In the genomic region with DNA sequence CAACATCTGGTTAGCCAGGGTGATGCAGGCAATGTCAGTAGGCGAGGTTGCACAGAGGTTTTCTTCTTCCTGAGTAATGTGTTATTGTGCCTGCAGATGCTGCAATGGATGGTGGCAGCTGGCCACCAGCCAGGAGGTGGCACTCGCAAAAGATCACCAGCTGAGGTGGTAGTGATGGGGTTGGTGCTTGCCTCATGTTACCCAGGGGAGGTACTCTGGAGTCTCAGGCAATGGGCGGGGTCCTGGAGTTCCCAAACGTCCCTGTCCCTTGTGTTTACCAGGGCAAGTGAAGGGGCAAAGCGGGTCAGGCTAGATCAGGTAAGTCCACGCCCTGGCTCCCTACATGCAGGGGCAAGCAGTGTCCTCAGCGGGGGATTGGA, we compare ENCODE assay signal across 1 cellular context.
TF ChIP-seq lines count a peak whose summit lies in the region.

No MANE protein-coding gene starts in this region.

TF ChIP-seq in HepG2, 621 proteins besides CTCF, POLR2A, EP300 and RAD21:
- TF ChIP-seq, protein P1, sequence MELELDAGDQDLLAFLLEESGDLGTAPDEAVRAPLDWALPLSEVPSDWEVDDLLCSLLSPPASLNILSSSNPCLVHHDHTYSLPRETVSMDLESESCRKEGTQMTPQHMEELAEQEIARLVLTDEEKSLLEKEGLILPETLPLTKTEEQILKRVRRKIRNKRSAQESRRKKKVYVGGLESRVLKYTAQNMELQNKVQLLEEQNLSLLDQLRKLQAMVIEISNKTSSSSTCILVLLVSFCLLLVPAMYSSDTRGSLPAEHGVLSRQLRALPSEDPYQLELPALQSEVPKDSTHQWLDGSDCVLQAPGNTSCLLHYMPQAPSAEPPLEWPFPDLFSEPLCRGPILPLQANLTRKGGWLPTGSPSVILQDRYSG (CRISPR knock-in tag; IDR thresholded peaks at IDR 0.05): no peak
- TF ChIP-seq, protein P2, sequence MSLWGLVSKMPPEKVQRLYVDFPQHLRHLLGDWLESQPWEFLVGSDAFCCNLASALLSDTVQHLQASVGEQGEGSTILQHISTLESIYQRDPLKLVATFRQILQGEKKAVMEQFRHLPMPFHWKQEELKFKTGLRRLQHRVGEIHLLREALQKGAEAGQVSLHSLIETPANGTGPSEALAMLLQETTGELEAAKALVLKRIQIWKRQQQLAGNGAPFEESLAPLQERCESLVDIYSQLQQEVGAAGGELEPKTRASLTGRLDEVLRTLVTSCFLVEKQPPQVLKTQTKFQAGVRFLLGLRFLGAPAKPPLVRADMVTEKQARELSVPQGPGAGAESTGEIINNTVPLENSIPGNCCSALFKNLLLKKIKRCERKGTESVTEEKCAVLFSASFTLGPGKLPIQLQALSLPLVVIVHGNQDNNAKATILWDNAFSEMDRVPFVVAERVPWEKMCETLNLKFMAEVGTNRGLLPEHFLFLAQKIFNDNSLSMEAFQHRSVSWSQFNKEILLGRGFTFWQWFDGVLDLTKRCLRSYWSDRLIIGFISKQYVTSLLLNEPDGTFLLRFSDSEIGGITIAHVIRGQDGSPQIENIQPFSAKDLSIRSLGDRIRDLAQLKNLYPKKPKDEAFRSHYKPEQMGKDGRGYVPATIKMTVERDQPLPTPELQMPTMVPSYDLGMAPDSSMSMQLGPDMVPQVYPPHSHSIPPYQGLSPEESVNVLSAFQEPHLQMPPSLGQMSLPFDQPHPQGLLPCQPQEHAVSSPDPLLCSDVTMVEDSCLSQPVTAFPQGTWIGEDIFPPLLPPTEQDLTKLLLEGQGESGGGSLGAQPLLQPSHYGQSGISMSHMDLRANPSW (CRISPR knock-in tag; IDR thresholded peaks at IDR 0.05; ENCODE audit: borderline replicate concordance): no peak
- TF ChIP-seq, protein P3, sequence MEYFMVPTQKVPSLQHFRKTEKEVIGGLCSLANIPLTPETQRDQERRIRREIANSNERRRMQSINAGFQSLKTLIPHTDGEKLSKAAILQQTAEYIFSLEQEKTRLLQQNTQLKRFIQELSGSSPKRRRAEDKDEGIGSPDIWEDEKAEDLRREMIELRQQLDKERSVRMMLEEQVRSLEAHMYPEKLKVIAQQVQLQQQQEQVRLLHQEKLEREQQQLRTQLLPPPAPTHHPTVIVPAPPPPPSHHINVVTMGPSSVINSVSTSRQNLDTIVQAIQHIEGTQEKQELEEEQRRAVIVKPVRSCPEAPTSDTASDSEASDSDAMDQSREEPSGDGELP (IDR thresholded peaks at IDR 0.05; ENCODE audit: borderline replicate concordance, low read depth): no peak
- TF ChIP-seq, protein P4, sequence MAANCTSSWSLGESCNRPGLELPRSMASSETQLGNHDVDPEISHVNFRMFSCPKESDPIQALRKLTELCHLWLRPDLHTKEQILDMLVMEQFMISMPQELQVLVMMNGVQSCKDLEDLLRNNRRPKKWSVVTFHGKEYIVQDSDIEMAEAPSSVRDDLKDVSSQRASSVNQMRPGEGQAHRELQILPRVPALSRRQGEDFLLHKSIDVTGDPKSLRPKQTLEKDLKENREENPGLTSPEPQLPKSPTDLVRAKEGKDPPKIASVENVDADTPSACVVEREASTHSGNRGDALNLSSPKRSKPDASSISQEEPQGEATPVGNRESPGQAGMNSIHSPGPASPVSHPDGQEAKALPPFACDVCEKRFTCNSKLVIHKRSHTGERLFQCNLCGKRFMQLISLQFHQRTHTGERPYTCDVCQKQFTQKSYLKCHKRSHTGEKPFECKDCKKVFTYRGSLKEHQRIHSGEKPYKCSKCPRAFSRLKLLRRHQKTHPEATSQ (CRISPR knock-in tag; IDR thresholded peaks at IDR 0.05; ENCODE audit: borderline replicate concordance): no peak
- no peak for TF ChIP-seq ELF1 (CRISPR knock-in tag; IDR thresholded peaks at IDR 0.05)
- TF ChIP-seq, protein P5, sequence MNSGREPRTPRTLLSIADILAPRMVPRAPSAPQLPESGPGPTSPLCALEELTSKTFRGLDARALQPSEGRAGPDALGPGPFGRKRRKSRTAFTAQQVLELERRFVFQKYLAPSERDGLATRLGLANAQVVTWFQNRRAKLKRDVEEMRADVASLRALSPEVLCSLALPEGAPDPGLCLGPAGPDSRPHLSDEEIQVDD (CRISPR knock-in tag; IDR thresholded peaks at IDR 0.05; ENCODE audit: borderline replicate concordance): no peak
- TF ChIP-seq, protein P6, sequence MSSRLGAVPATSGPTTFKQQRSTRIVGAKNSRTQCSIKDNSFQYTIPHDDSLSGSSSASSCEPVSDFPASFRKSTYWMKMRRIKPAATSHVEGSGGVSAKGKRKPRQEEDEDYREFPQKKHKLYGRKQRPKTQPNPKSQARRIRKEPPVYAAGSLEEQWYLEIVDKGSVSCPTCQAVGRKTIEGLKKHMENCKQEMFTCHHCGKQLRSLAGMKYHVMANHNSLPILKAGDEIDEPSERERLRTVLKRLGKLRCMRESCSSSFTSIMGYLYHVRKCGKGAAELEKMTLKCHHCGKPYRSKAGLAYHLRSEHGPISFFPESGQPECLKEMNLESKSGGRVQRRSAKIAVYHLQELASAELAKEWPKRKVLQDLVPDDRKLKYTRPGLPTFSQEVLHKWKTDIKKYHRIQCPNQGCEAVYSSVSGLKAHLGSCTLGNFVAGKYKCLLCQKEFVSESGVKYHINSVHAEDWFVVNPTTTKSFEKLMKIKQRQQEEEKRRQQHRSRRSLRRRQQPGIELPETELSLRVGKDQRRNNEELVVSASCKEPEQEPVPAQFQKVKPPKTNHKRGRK (CRISPR knock-in tag; IDR thresholded peaks at IDR 0.05): no peak
- TF ChIP-seq MTA3 (CRISPR knock-in tag; IDR thresholded peaks at IDR 0.05): no peak
- no peak for TF ChIP-seq ZNF33B (CRISPR knock-in tag; IDR thresholded peaks at IDR 0.05)
- no peak for TF ChIP-seq ZBTB8A (CRISPR knock-in tag; IDR thresholded peaks at IDR 0.05; ENCODE audit: borderline replicate concordance, low read depth)
- TF ChIP-seq, protein P7, sequence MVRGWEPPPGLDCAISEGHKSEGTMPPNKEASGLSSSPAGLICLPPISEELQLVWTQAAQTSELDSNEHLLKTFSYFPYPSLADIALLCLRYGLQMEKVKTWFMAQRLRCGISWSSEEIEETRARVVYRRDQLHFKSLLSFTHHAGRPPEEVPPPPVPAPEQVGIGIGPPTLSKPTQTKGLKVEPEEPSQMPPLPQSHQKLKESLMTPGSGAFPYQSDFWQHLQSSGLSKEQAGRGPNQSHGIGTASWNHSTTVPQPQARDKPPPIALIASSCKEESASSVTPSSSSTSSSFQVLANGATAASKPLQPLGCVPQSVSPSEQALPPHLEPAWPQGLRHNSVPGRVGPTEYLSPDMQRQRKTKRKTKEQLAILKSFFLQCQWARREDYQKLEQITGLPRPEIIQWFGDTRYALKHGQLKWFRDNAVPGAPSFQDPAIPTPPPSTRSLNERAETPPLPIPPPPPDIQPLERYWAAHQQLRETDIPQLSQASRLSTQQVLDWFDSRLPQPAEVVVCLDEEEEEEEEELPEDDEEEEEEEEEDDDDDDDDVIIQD (CRISPR knock-in tag; IDR thresholded peaks at IDR 0.05; ENCODE audit: low read depth): no peak
- TF ChIP-seq SRY (CRISPR knock-in tag; IDR thresholded peaks at IDR 0.05): no peak
- TF ChIP-seq AHR (CRISPR knock-in tag; IDR thresholded peaks at IDR 0.05): no peak
- no peak for TF ChIP-seq ZNF709 (CRISPR knock-in tag; IDR thresholded peaks at IDR 0.05)
- no peak for TF ChIP-seq KLF6 (CRISPR knock-in tag; IDR thresholded peaks at IDR 0.05)
- TF ChIP-seq ZNF431 (CRISPR knock-in tag; IDR thresholded peaks at IDR 0.05; ENCODE audit: borderline replicate concordance, low read depth): no peak
- no peak for TF ChIP-seq NR2C2 (CRISPR knock-in tag; IDR thresholded peaks at IDR 0.05; ENCODE audit: borderline replicate concordance)
- no peak for TF ChIP-seq ZNF253 (CRISPR knock-in tag; IDR thresholded peaks at IDR 0.05; ENCODE audit: borderline replicate concordance)
- TF ChIP-seq, protein P8, sequence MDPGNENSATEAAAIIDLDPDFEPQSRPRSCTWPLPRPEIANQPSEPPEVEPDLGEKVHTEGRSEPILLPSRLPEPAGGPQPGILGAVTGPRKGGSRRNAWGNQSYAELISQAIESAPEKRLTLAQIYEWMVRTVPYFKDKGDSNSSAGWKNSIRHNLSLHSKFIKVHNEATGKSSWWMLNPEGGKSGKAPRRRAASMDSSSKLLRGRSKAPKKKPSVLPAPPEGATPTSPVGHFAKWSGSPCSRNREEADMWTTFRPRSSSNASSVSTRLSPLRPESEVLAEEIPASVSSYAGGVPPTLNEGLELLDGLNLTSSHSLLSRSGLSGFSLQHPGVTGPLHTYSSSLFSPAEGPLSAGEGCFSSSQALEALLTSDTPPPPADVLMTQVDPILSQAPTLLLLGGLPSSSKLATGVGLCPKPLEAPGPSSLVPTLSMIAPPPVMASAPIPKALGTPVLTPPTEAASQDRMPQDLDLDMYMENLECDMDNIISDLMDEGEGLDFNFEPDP (CRISPR knock-in tag; conservative IDR thresholded peaks at IDR 0.05): no peak
TF ChIP-seq in HepG2: peak in this region for 0.
